8 cellular contexts compared by ENCODE assay signal in the genomic region with DNA sequence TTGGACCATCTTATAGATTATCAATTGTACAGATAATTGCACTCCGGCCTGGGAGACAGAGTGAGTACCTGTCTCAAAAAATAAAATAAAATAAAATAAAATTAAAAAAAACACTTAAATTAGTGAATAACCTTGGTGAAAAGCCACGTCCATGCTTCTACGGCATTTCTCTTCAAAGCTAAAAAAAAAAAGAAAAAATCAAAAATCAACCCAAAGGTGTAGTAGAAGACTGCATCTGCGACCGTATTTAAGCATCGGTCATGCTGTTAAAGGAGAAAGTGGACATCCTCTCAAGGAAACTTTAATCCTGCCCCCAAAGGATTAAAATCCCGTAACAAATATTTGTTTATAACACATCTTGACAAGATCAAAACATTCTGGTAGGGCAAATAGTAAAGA. TPM values are rescaled to one million over a fixed set of nuclear protein-coding genes. Genes with fewer than 3 reads are reported as not detected.
A peak's percentile ranks its signal among the peaks of the same experiment; 100 is the strongest.
DNase-seq lines count a peak whose midpoint lies in the region; FAIRE-seq and TF ChIP-seq lines count a peak whose summit lies in the region.

No MANE protein-coding gene starts in this region.

- TF ChIP-seq CTCF in ascending aorta (IDR thresholded peaks at IDR 0.05), result no peak
- no peak for TF ChIP-seq CTCF in liver (IDR thresholded peaks at IDR 0.05; ENCODE audit: low read depth, low read length, missing input control)
- no peak for TF ChIP-seq CTCF in thyroid gland (IDR thresholded peaks at IDR 0.05)
- no peak for TF ChIP-seq CTCF in lower leg skin (IDR thresholded peaks at IDR 0.05)

- H3K27me3 Mint-ChIP-seq in activated T-cell treated with anti-CD3 and anti-CD28 coated beads, Interleukin-2, amount 50 U/mL, for 24 hours, result no peaks in the 10 kb centered on the region

- WGBS in liver, result 44% methylated on average over 7 of the region's 7 CpGs
- 42% methylated on average over 7 of the region's 7 CpGs for WGBS in thyroid gland, 2 donors
- 40 to 49% methylated on average over 7 of the region's 7 CpGs for WGBS in lower leg skin, 2 donors

- peak overlapping the region; percentile 50 to 98 for H3K9ac ChIP-seq in liver (ENCODE audit: low read depth in 1 of 2, low read length in 2 of 2)

- peak overlapping the region; percentile 99 to 100 for H3K27ac ChIP-seq in ascending aorta
- H3K27ac ChIP-seq in liver (ENCODE audit: low read depth in 1 of 2, low read length in 2 of 2), result peak overlapping the region; percentile 98 to 100
- peak overlapping the region; percentile 99 to 100 (median 100) for H3K27ac ChIP-seq in thyroid gland

- FAIRE-seq in HTR-8/SVneo (lab: Jason Lieb, UNC), result no peak

- H3K9me3 Mint-ChIP-seq in activated T-cell treated with anti-CD3 and anti-CD28 coated beads, Interleukin-2, amount 50 U/mL, for 24 hours, result no peaks in the 10 kb centered on the region

- H3K27me3 ChIP-seq in ascending aorta, result no peaks in the 10 kb centered on the region
- H3K27me3 ChIP-seq in liver (ENCODE audit: control insufficient read depth in 4 of 4, insufficient read depth in 4 of 4, low read length in 3 of 4), result no peaks in the 10 kb centered on the region
- no peaks in the 10 kb centered on the region for H3K27me3 ChIP-seq in thyroid gland

- no peak for TF ChIP-seq RAD21 in liver (IDR thresholded peaks at IDR 0.05)

- H3K4me1 Mint-ChIP-seq in activated T-cell treated with anti-CD3 and anti-CD28 coated beads, Interleukin-2, amount 50 U/mL, for 24 hours (ENCODE audit: low read depth), result peaks cover 41% of the 10 kb centered on the region

- no peak for TF ChIP-seq POLR2A in thyroid gland (IDR thresholded peaks at IDR 0.05)
- TF ChIP-seq POLR2A in lower leg skin (IDR thresholded peaks at IDR 0.05), result no peak

- H3K4me3 Mint-ChIP-seq in activated T-cell treated with anti-CD3 and anti-CD28 coated beads, Interleukin-2, amount 50 U/mL, for 24 hours, result peak overlapping the region; percentile 99

- peaks cover 37% of the 10 kb centered on the region for H3K36me3 Mint-ChIP-seq in activated T-cell treated with anti-CD3 and anti-CD28 coated beads, Interleukin-2, amount 50 U/mL, for 24 hours (ENCODE audit: low read depth)

- peak overlapping the region; percentile 98 for H3K27ac Mint-ChIP-seq in activated T-cell treated with anti-CD3 and anti-CD28 coated beads, Interleukin-2, amount 50 U/mL, for 24 hours

- DNase-seq in activated T-cell treated with anti-CD3 and anti-CD28 coated beads, Interleukin-2, amount 50 U/mL, for 24 hours, result no peak
- no peak for DNase-seq in activated T-cell treated with anti-CD3 and anti-CD28 coated beads, Interleukin-2, amount 50 U/mL, for 1 hour
- DNase-seq in ascending aorta (ENCODE audit: low spot score in 2 of 2), result no peak
- no peak for DNase-seq in thyroid gland
- DNase-seq in NCI-H774 (lab: John Stamatoyannopoulos, UW), result no peak
- no peak for DNase-seq in lower leg skin (ENCODE audit: low spot score in 2 of 2)
- no peak for DNase-seq in HTR-8/SVneo (ENCODE audit: insufficient read length, low spot score)

- no peaks in the 10 kb centered on the region for H3K9me3 ChIP-seq in ascending aorta
- no peaks in the 10 kb centered on the region for H3K9me3 ChIP-seq in liver (ENCODE audit: control insufficient read depth in 4 of 4, low read length in 3 of 4)
- H3K9me3 ChIP-seq in thyroid gland, result no peaks in the 10 kb centered on the region

- H3K36me3 ChIP-seq in ascending aorta (no peaks in the 10 kb centered on the region), liver (ENCODE audit: control insufficient read depth in 4 of 4, insufficient read depth in 3 of 4, low read depth in 1 of 4, low read length in 3 of 4) (peaks cover 0 to 3% (median 0%) of the 10 kb centered on the region in 4 donors), thyroid gland (no peaks in the 10 kb centered on the region)

- intact Hi-C loops in ascending aorta (cut with DNase I), result loop anchor here (5.0 to 10.0 kb wide), 2 partner anchors 263 to 381 kb away; partner anchors contain the start of gene GAREM1
- intact Hi-C loops in thyroid gland (cut with DNase I), result no loop called here
- intact Hi-C loops in lower leg skin (cut with DNase I; ENCODE audit: low total_unique reads), result loop anchor here (5.0 kb wide), 1 partner anchor 74 kb away; the partner anchor contains the start of gene RNF125

- H3K4me1 ChIP-seq in ascending aorta, result peaks cover 0 to 12% of the 10 kb centered on the region in 2 donors
- H3K4me1 ChIP-seq in liver (ENCODE audit: control insufficient read depth in 4 of 4, insufficient read depth in 4 of 4, low read length in 3 of 4), result peaks cover 7 to 37% (median 29%) of the 10 kb centered on the region in 4 donors
- H3K4me1 ChIP-seq in thyroid gland, result peaks cover 12 to 15% of the 10 kb centered on the region in 2 donors

- peak overlapping the region; percentile 89 to 96 for H3K4me3 ChIP-seq in ascending aorta
- peak overlapping the region; percentile 61 to 83 (median 62) for H3K4me3 ChIP-seq in liver (ENCODE audit: low read depth in 1 of 3, low read length in 3 of 3)
- H3K4me3 ChIP-seq in thyroid gland (replicated peaks in 1 of 3), result peak overlapping the region; percentile 32 to 94 (median 88)
- H3K4me3 ChIP-seq in lower leg skin (ENCODE audit: low read depth, poor library complexity, severe bottlenecking), result no peak overlapping the region

TF ChIP-seq in liver, 16 proteins besides CTCF, POLR2A, EP300 and RAD21:
- TF ChIP-seq FOXA2 (IDR thresholded peaks at IDR 0.05) (no peak), RXRA (IDR thresholded peaks at IDR 0.05) (no peak), MAX (IDR thresholded peaks at IDR 0.05) (no peak), JUND (IDR thresholded peaks at IDR 0.05) (no peak), YY1 (IDR thresholded peaks at IDR 0.05) (no peak), TAF1 (conservative IDR thresholded peaks at IDR 0.05) (no peak), SP1 (IDR thresholded peaks at IDR 0.05) (no peak), NR2F2 (IDR thresholded peaks at IDR 0.05) (no peak), FOXA1 (IDR thresholded peaks at IDR 0.05) (no peak), GABPA (IDR thresholded peaks at IDR 0.05 in 1 of 2, conservative IDR thresholded peaks at IDR 0.05 in 1 of 2) (no peak)
- TF ChIP-seq, protein P1, sequence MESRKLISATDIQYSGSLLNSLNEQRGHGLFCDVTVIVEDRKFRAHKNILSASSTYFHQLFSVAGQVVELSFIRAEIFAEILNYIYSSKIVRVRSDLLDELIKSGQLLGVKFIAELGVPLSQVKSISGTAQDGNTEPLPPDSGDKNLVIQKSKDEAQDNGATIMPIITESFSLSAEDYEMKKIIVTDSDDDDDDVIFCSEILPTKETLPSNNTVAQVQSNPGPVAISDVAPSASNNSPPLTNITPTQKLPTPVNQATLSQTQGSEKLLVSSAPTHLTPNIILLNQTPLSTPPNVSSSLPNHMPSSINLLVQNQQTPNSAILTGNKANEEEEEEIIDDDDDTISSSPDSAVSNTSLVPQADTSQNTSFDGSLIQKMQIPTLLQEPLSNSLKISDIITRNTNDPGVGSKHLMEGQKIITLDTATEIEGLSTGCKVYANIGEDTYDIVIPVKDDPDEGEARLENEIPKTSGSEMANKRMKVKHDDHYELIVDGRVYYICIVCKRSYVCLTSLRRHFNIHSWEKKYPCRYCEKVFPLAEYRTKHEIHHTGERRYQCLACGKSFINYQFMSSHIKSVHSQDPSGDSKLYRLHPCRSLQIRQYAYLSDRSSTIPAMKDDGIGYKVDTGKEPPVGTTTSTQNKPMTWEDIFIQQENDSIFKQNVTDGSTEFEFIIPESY (IDR thresholded peaks at IDR 0.05), result no peak

RNA-seq across cellular contexts. Expression of gene RNF138, which starts 0.3 kb away (rescaled TPM):
- total RNA-seq in ascending aorta, result not detected
- 10 to 100 TPM; 13.0 to 24.7 TPM for total RNA-seq in liver
- 10 to 100 TPM in 1 of 2 donors, 1 to 10 TPM in 1; 6.9 to 11.7 TPM for polyA plus RNA-seq in liver
- 10 to 100 TPM; 10.7 to 62.7 (median 27.4) TPM for total RNA-seq in thyroid gland
- 10 to 100 TPM in 3 of 4 donors, 1 to 10 TPM in 1; 8.5 to 19.5 (median 14.9) TPM for total RNA-seq in lower leg skin
